1 cellular context compared by ENCODE assay signal in genomic region chr4:39044947-39045734, GRCh38.
TF ChIP-seq lines count a peak whose summit lies in the region.

No MANE protein-coding gene starts in this region.

TF ChIP-seq in K562, 482 proteins besides CTCF, POLR2A, EP300 and RAD21 (continued from another document and continues in another):
- TF ChIP-seq DEAF1 (CRISPR knock-in tag; IDR thresholded peaks at IDR 0.05) (no peak), ZEB2 (IDR thresholded peaks at IDR 0.05) (no peak), ZNF584 (CRISPR knock-in tag; IDR thresholded peaks at IDR 0.05; ENCODE audit: low read depth) (no peak), XRCC5 (IDR thresholded peaks at IDR 0.05; ENCODE audit: low read depth, low read length) (no peak), PHF21A (IDR thresholded peaks at IDR 0.05; ENCODE audit: borderline replicate concordance, low read depth) (no peak), TBL1XR1 (IDR thresholded peaks at IDR 0.05; ENCODE audit: low read length in 2 of 2) (no peak), CLOCK (CRISPR knock-in tag; IDR thresholded peaks at IDR 0.05; ENCODE audit: borderline replicate concordance) (no peak), MAZ (CRISPR knock-in tag; conservative IDR thresholded peaks at IDR 0.05 in 1 of 2, IDR thresholded peaks at IDR 0.05 in 1 of 2) (peak; percentile 18 to 89; a peak in 3 of 4 replicates), RFX5 (IDR thresholded peaks at IDR 0.05; ENCODE audit: low read depth, low read length) (no peak), NFXL1 (CRISPR knock-in tag; IDR thresholded peaks at IDR 0.05) (no peak), PRMT5 (CRISPR knock-in tag; IDR thresholded peaks at IDR 0.05) (no peak), HMGXB4 (CRISPR knock-in tag; IDR thresholded peaks at IDR 0.05) (0 out of 2 replicates have a peak, but pooled peaks have one; percentile 41), E2F5 (CRISPR knock-in tag; IDR thresholded peaks at IDR 0.05) (no peak), CC2D1A (IDR thresholded peaks at IDR 0.05) (no peak), RERE (CRISPR knock-in tag; IDR thresholded peaks at IDR 0.05; ENCODE audit: borderline replicate concordance) (no peak), CBX5 (IDR thresholded peaks at IDR 0.05; ENCODE audit: borderline replicate concordance, low read depth) (no peak), ZNF592 (IDR thresholded peaks at IDR 0.05) (0 out of 2 replicates have a peak, but pooled peaks have one; percentile 48), LCOR (CRISPR knock-in tag; IDR thresholded peaks at IDR 0.05) (no peak), NUFIP1 (IDR thresholded peaks at IDR 0.05; ENCODE audit: partially characterized antibody) (no peak), TFAP4 (CRISPR knock-in tag; IDR thresholded peaks at IDR 0.05; ENCODE audit: borderline replicate concordance) (no peak; the same call in 1 of the 2 replicates), NRF1 (conservative IDR thresholded peaks at IDR 0.05 in 1 of 2, IDR thresholded peaks at IDR 0.05 in 1 of 2) (peak; percentile 47 to 56; a peak in 3 of 4 replicates), CREB1 (IDR thresholded peaks at IDR 0.05) (peak; percentile 49; the same call in 1 of the 2 replicates), CREB1 (CRISPR knock-in tag; IDR thresholded peaks at IDR 0.05) (peak; percentile 62; the same call in 1 of the 2 replicates), DLX4 (CRISPR knock-in tag; IDR thresholded peaks at IDR 0.05) (no peak), ZNF668 (CRISPR knock-in tag; IDR thresholded peaks at IDR 0.05) (no peak), ARHGAP35 (IDR thresholded peaks at IDR 0.05; ENCODE audit: partially characterized antibody) (no peak), RHOXF2B (CRISPR knock-in tag; conservative IDR thresholded peaks at IDR 0.05) (no peak), ZBTB11 (CRISPR knock-in tag; IDR thresholded peaks at IDR 0.05) (0 out of 6 replicates have a peak, but pooled peaks of 1 of the 3 experiments have one; percentile 59), ADNP (tag; IDR thresholded peaks at IDR 0.05) (0 out of 2 replicates have a peak, but pooled peaks have one; percentile 33), ZNF740 (CRISPR knock-in tag; IDR thresholded peaks at IDR 0.05) (no peak), ZNF740 (tag; IDR thresholded peaks at IDR 0.05) (no peak), HDAC8 (tag; IDR thresholded peaks at IDR 0.05) (no peak), ZNF696 (CRISPR knock-in tag; conservative IDR thresholded peaks at IDR 0.05) (no peak), POLR2G (IDR thresholded peaks at IDR 0.05; ENCODE audit: low read depth, low read length) (peak; percentile 83), ERF (CRISPR knock-in tag; IDR thresholded peaks at IDR 0.05) (no peak), SMARCA4 (IDR thresholded peaks at IDR 0.05) (no peak), RUNX1 (IDR thresholded peaks at IDR 0.05; ENCODE audit: low read depth) (no peak)
